In genomic region chr4:25949166-25949748, GRCh38 we compare ENCODE assay signal across 15 cellular contexts. TPM values are rescaled to one million over a fixed set of nuclear protein-coding genes. Genes with fewer than 3 reads are reported as not detected.
DNase-seq lines count a peak whose midpoint lies in the region; ATAC-seq and TF ChIP-seq lines count a peak whose summit lies in the region.
"Had no signal": no experiment of that assay in that cellular context is flagged by ENCODE, and none has a peak within 500 bp of the region (broad histone marks: within the 10 kb centered on the region; RNA-seq: fewer than 3 reads in every experiment).

No MANE protein-coding gene starts in this region.

- H3K27ac ChIP-seq in GM23338 (ENCODE audit: low read depth), result no peak overlapping the region
- no peak overlapping the region for H3K27ac ChIP-seq in mesenchymal stem cell (ENCODE audit: low read length, poor library complexity, severe bottlenecking)

- H3K4me3 ChIP-seq in GM23338 (no peak overlapping the region), choroid plexus epithelial cell (ENCODE audit: low read depth, low read length) (no peak overlapping the region), mesenchymal stem cell (ENCODE audit: insufficient read depth in 1 of 2, low read depth in 1 of 2, low read length in 2 of 2) (no peak overlapping the region)

- TF ChIP-seq CTCF in GM23338 (conservative IDR thresholded peaks at IDR 0.05; ENCODE audit: low read depth in 2 of 2) (no peak), choroid plexus epithelial cell (conservative IDR thresholded peaks at IDR 0.05; ENCODE audit: low read depth, low read length) (no peak)

- H3K79me2 ChIP-seq in GM23338 (replicated peaks; ENCODE audit: insufficient read depth), result no peaks in the 10 kb centered on the region

- no peak overlapping the region for H2BK5ac ChIP-seq in mesenchymal stem cell (ENCODE audit: low read depth, low read length, poor library complexity, severe bottlenecking)

- no peaks in the 10 kb centered on the region for H3K36me3 ChIP-seq in GM23338 (ENCODE audit: insufficient read depth)
- H3K36me3 ChIP-seq in mesenchymal stem cell (ENCODE audit: control insufficient read depth in 1 of 2, insufficient read depth in 2 of 2, low read depth in 1 of 2, low read length in 2 of 2), result no peaks in the 10 kb centered on the region

- no peaks in the 10 kb centered on the region for H3F3A ChIP-seq in GM23338 (replicated peaks; ENCODE audit: low read depth)

- H3K27me3 ChIP-seq in GM23338 (ENCODE audit: insufficient read depth) (no peaks in the 10 kb centered on the region), mesenchymal stem cell (ENCODE audit: control insufficient read depth in 1 of 2, insufficient read depth in 1 of 2, low read length in 2 of 2) (peaks cover under 1 to 25% of the 10 kb centered on the region in 2 experiments)

- no peaks in the 10 kb centered on the region for H3K9me2 ChIP-seq in GM23338 (ENCODE audit: insufficient read depth)

- no peak overlapping the region for H3K4ac ChIP-seq in mesenchymal stem cell (ENCODE audit: low read depth in 1 of 2, low read length in 2 of 2)

- no peak overlapping the region for H3K14ac ChIP-seq in mesenchymal stem cell (ENCODE audit: low read length in 2 of 2)

- H3K18ac ChIP-seq in mesenchymal stem cell (ENCODE audit: low read depth in 1 of 2, low read length in 2 of 2), result no peak overlapping the region

- H3K9me3 Mint-ChIP-seq in GM23338, result no peaks in the 10 kb centered on the region
- H3K9me3 Mint-ChIP-seq: activated CD4-positive, alpha-beta T cell treated with anti-CD3 and anti-CD28 coated beads, Interleukin-2, amount 10 ng/mL, durations not matched to agents 24 days and 14 days had no signal

- H4K8ac ChIP-seq in mesenchymal stem cell (ENCODE audit: low read length), result no peak overlapping the region

- H2BK120ac ChIP-seq in mesenchymal stem cell (ENCODE audit: low read depth, low read length), result no peak overlapping the region

- no peak overlapping the region for H3K27ac Mint-ChIP-seq in GM23338
- H3K27ac Mint-ChIP-seq: activated CD4-positive, alpha-beta T cell treated with anti-CD3 and anti-CD28 coated beads, Interleukin-2, amount 10 ng/mL, durations not matched to agents 24 days and 14 days had no signal

- 50% methylated on average over 3 of the region's 6 CpGs for WGBS in mesenchymal stem cell

- H4K91ac ChIP-seq in mesenchymal stem cell (ENCODE audit: low read length), result no peak overlapping the region

- no peak overlapping the region for H3K23ac ChIP-seq in mesenchymal stem cell (ENCODE audit: low read length in 2 of 2)

- ATAC-seq in GM23338 (peak; percentile 76), GM19455 (IDR thresholded peaks at IDR 0.05; ENCODE audit: unreplicated experiment) (no peak)

- H2BK15ac ChIP-seq in mesenchymal stem cell (ENCODE audit: low read depth, poor library complexity, severe bottlenecking), result no peak overlapping the region

- H3K9me3 ChIP-seq in mesenchymal stem cell (ENCODE audit: control insufficient read depth, low read length), result peaks cover 3% of the 10 kb centered on the region

- H3K4me1 ChIP-seq in GM23338 (ENCODE audit: insufficient read depth) (peaks cover 25% of the 10 kb centered on the region), mesenchymal stem cell (ENCODE audit: control insufficient read depth, insufficient read depth, low read depth, low read length) (peaks cover 2% of the 10 kb centered on the region)

- 0 out of 2 replicates have a peak overlapping the region, but pooled peaks have one; percentile 21 for H2AFZ ChIP-seq in GM23338
- no peak overlapping the region for H2AFZ ChIP-seq in mesenchymal stem cell (ENCODE audit: low read depth, low read length)

- H3K4me2 ChIP-seq in GM23338 (no peak overlapping the region), mesenchymal stem cell (ENCODE audit: low read length, poor library complexity, severe bottlenecking) (no peak overlapping the region)

- H3K9ac ChIP-seq in mesenchymal stem cell (ENCODE audit: low read length), result no peak overlapping the region

- no peaks in the 10 kb centered on the region for H3K36me3 Mint-ChIP-seq in GM23338 (ENCODE audit: low read depth)

- peak; percentile 91 for DNase-seq in GM23338 (ENCODE audit: low spot score)
- DNase-seq in NCI-H1417 treated with DMSO at 0.1 percent for 48 hours (lab: John Stamatoyannopoulos, UW), result peak; percentile 4
- DNase-seq in choroid plexus epithelial cell (ENCODE audit: low read depth), result peak; percentile 47
- DNase-seq in mesenchymal stem cell, result peak; percentile 34
- DNase-seq in NCI-H2171 (lab: John Stamatoyannopoulos, UW), result no peak
- DNase-seq in OCI-M2 (lab: John Stamatoyannopoulos, UW; ENCODE audit: unreplicated experiment), result no peak
- DNase-seq in activated naive CD4-positive, alpha-beta T cell treated with Interleukin-2 at 50 U/mL for 16 hours, result no peak
- DNase-seq: activated CD4-positive, alpha-beta T cell treated with anti-CD3 and anti-CD28 coated beads, Interleukin-2, amount 10 ng/mL, durations not matched to agents 24 days and 14 days; activated T-cell treated with anti-CD3 and anti-CD28 coated beads, Interleukin-2, amount 50 U/mL, for 1 hour; central memory CD4-positive, alpha-beta T cell; foreskin melanocyte; KG1; NCI-H1694 treated with DMSO at 0.1 percent for 48 hours; stimulated activated naive CD4-positive, alpha-beta T cell treated with Interleukin-2 at 50 U/mL for 16 hours had no signal

- H2BK12ac ChIP-seq in mesenchymal stem cell (ENCODE audit: low read length in 2 of 2), result no peak overlapping the region

- H3K79me1 ChIP-seq in mesenchymal stem cell (replicated peaks; ENCODE audit: low read length, poor library complexity, severe bottlenecking), result no peaks in the 10 kb centered on the region

- no peak overlapping the region for H3K4me3 Mint-ChIP-seq in GM23338
- H3K4me3 Mint-ChIP-seq: activated CD4-positive, alpha-beta T cell treated with anti-CD3 and anti-CD28 coated beads, Interleukin-2, amount 10 ng/mL, durations not matched to agents 24 days and 14 days had no signal

- peaks cover 12% of the 10 kb centered on the region for H3K27me3 Mint-ChIP-seq in GM23338 (ENCODE audit: insufficient read depth, low read depth, poor library complexity)

- no peaks in the 10 kb centered on the region for H4K20me1 ChIP-seq in GM23338 (replicated peaks; ENCODE audit: insufficient read depth)

- H3K4me1 Mint-ChIP-seq in GM23338, result peaks cover 44% of the 10 kb centered on the region

- H2AK5ac ChIP-seq in mesenchymal stem cell (ENCODE audit: low read length, severe bottlenecking), result no peak overlapping the region

TF ChIP-seq in GM23338, 12 proteins besides CTCF, POLR2A, EP300 and RAD21:
- TF ChIP-seq EZH2phosphoT487 (IDR thresholded peaks at IDR 0.05; ENCODE audit: unreplicated experiment), result no peak
- no peak for TF ChIP-seq JUNB (IDR thresholded peaks at IDR 0.05; ENCODE audit: unreplicated experiment)
- TF ChIP-seq ZNF114 (CRISPR knock-in tag; IDR thresholded peaks at IDR 0.05), result no peak
- no peak for TF ChIP-seq ZNF331 (CRISPR knock-in tag; IDR thresholded peaks at IDR 0.05; ENCODE audit: low read depth)
- no peak for TF ChIP-seq EZH2 (IDR thresholded peaks at IDR 0.05; ENCODE audit: low read depth, unreplicated experiment)

RNA-seq across cellular contexts. Expression of gene SMIM20, which starts 35.2 kb away (rescaled TPM):
- total RNA-seq in GM23338 (2014; rRNA removed; shearing (Covaris generic)), result 56.6 and 71.6 TPM in 2 replicates
- 68.3 and 82.9 TPM in 2 replicates for polyA plus RNA-seq in GM23338 (2016; fragmentation: Nextera tagmentation; extraction: Ambion mirVana)
- polyA plus RNA-seq in mesenchymal stem cell (2013, experiment 1 of 2), result 35.6 TPM
- polyA plus RNA-seq in mesenchymal stem cell (2013, experiment 2 of 2), result 36.3 TPM

Comparison
In these comparisons a context has a peak if more than half of its experiments do, and no peak if none do; other contexts are left out.
1. DNase-seq: peak in GM23338 (single experiment), NCI-H1417 treated with DMSO at 0.1 percent for 48 hours (single experiment), choroid plexus epithelial cell (single experiment) and mesenchymal stem cell (single experiment); none in NCI-H2171 (single experiment), OCI-M2 (single experiment) and activated naive CD4-positive, alpha-beta T cell treated with Interleukin-2 at 50 U/mL for 16 hours (single experiment).